20 cellular contexts compared by ENCODE assay signal in the genomic region with DNA sequence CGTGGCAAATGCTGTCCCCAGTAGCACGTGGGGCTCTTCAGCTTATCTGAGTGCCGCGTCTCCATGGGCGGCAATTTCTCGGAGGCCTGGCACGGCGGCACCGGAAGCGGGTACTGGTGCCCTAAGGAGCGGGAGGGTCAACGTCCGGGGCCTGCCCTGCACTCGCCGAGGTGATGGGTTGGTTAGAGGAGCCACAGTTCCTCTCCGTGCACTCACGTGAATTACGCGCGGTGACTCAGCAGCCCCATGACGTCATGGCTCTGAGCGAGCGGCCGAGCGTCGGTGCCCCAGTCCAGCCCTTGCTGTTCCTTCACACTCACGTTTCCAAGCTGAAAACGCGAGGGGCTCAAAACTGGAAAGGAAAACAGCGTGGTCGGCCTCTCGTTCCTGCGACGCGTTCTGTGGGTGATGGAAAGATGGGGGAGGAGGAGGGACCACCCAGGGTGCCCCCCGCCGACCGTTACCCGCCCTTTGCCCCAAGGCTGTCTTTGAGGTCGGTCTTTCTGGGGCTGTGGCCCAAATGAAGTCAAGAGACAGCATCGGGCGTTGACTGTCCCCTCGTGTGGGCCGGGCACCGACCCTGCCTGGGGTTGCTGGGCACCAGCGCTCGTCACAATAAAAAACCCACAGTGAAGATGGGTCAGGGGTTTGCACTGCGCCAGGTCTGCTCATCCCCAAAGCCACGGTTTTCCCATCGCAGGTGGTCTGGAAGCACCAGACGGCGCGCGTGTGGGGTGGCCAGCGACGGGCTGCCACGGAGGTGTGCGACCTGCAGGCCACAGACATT.
DNase-seq lines count a peak whose midpoint lies in the region; ATAC-seq, FAIRE-seq and TF ChIP-seq lines count a peak whose summit lies in the region.
"Had no signal": no experiment of that assay in that cellular context is flagged by ENCODE, and none has a peak within 500 bp of the region (broad histone marks: within the 10 kb centered on the region; RNA-seq: fewer than 3 reads in every experiment).

No MANE protein-coding gene starts in this region.

- DNase-seq in COLO829 (ENCODE audit: low spot score), result peak; percentile 11
- DNase-seq in K562 (ENCODE audit: extremely low read depth in 1 of 4, low spot score in 3 of 4), result peak in 3 of 4 experiments; percentile 11 to 46 (median 41)
- DNase-seq in lower lobe of right lung, result peak; percentile 82
- DNase-seq in spleen, result peak; percentile 89
- DNase-seq in islet precursor cell, result no peak
- DNase-seq in effector memory CD4-positive, alpha-beta T cell, result no peak
- DNase-seq in NCI-H345 (lab: John Stamatoyannopoulos, UW), result no peak
- DNase-seq: activated CD4-positive, alpha-beta T cell treated with anti-CD3 and anti-CD28 coated beads for 4 hours; activated CD8-positive, alpha-beta memory T cell treated with anti-CD3 and anti-CD28 coated beads, Interleukin-2, amount 10 ng/mL, durations not matched to agents 7 days and 5 days; CD8-positive, alpha-beta T cell; dorsolateral prefrontal cortex; EL; NCI-H2081 treated with DMSO at 0.1 percent for 48 hours; NCI-H510A treated with DMSO at 0.1 percent for 48 hours; stimulated activated CD4-positive, alpha-beta T cell treated with anti-CD3 and anti-CD28 coated beads, Interleukin-4, amount 100 ng/mL, for 1 hour had no signal

- no peak overlapping the region for H3K9ac ChIP-seq in K562 (ENCODE audit: insufficient read depth in 1 of 2, low read depth in 2 of 2, low read length in 2 of 2)
- H3K9ac ChIP-seq: KMS-11 had no signal

- H3K4me3 ChIP-seq in K562 (no peak overlapping the region), lower lobe of right lung (no peak overlapping the region), spleen (peak overlapping the region in 1 of 8 donors; percentile 55)
- H3K4me3 ChIP-seq in effector memory CD4-positive, alpha-beta T cell (ENCODE audit: insufficient read depth, low read depth, low read length, poor library complexity, severe bottlenecking), result no peak overlapping the region
- H3K4me3 ChIP-seq: dorsolateral prefrontal cortex had no signal

- H3K4me1 ChIP-seq in K562 (replicated peaks in 1 of 2; ENCODE audit: control insufficient read depth in 2 of 2, insufficient read depth in 2 of 2, low read length in 2 of 2) (peaks cover 0 to 36% of the 10 kb centered on the region in 2 experiments; a peak in 3 of 5 replicates), lower lobe of right lung (peaks cover 15% of the 10 kb centered on the region), spleen (peaks cover 0 to 53% (median 13%) of the 10 kb centered on the region in 6 donors)
- H3K4me1 ChIP-seq in effector memory CD4-positive, alpha-beta T cell (ENCODE audit: control insufficient read depth, insufficient read depth, low read length, poor library complexity, severe bottlenecking), result no peaks in the 10 kb centered on the region

- H3K27ac ChIP-seq in K562 (ENCODE audit: extremely low read depth, low read depth, low read length) (no peak overlapping the region), lower lobe of right lung (peak overlapping the region; percentile 73), spleen (peak overlapping the region in 7 of 8 donors; percentile 69 to 93 (median 79))
- H3K27ac ChIP-seq in effector memory CD4-positive, alpha-beta T cell (ENCODE audit: insufficient read depth, low read length, poor library complexity, severe bottlenecking), result no peak overlapping the region
- H3K27ac ChIP-seq: dorsolateral prefrontal cortex, KMS-11 had no signal

- intact Hi-C loops in K562 (cut with micrococcal nuclease) (no loop called here), lower lobe of right lung (cut with DNase I) (no loop called here), spleen (cut with DNase I; ENCODE audit: low total_unique reads) (no loop called here)

- TF ChIP-seq CTCF in K562 (IDR thresholded peaks at IDR 0.05 in 2 of 3, conservative IDR thresholded peaks at IDR 0.05 in 1 of 3; ENCODE audit: insufficient read depth in 2 of 3, low read depth in 1 of 3, low read length in 3 of 3), result no peak
- TF ChIP-seq CTCF in lower lobe of right lung (IDR thresholded peaks at IDR 0.05), result no peak
- TF ChIP-seq CTCF in spleen (IDR thresholded peaks at IDR 0.05 in 8 of 11, conservative IDR thresholded peaks at IDR 0.05 in 3 of 11), result no peak

- no peaks in the 10 kb centered on the region for H4K20me1 ChIP-seq in K562 (replicated peaks; ENCODE audit: control insufficient read depth, insufficient read depth, low read length)

- CTCF ChIA-PET in K562 (lab: Yijun Ruan, JAX; ENCODE audit: low intra/inter-chr PET ratio), result no interaction called here

- H3K4me2 ChIP-seq in K562 (ENCODE audit: insufficient read depth, low read length), result no peak overlapping the region
- H3K4me2 ChIP-seq: KMS-11 had no signal

- H3K27me3 ChIP-seq in K562 (ENCODE audit: control insufficient read depth in 2 of 2, insufficient read depth in 2 of 2, low read length in 2 of 2) (peaks cover 0 to 34% of the 10 kb centered on the region in 2 experiments; a peak in 2 of 5 replicates), lower lobe of right lung (ENCODE audit: low read depth) (no peaks in the 10 kb centered on the region), spleen (replicated peaks in 1 of 7) (peaks cover 0 to 20% (median 0%) of the 10 kb centered on the region in 7 donors)
- no peaks in the 10 kb centered on the region for H3K27me3 ChIP-seq in effector memory CD4-positive, alpha-beta T cell (replicated peaks; ENCODE audit: control insufficient read depth, insufficient read depth, low read length, poor library complexity, severe bottlenecking)
- H3K27me3 ChIP-seq: dorsolateral prefrontal cortex had no signal

- WGBS in K562 (ENCODE audit: insufficient coverage, low coverage, missing lambda C conversion rate), result 20% methylated on average over 21 of the region's 58 CpGs
- 71 to 91% (median 86%) methylated on average over 50 to 58 of the region's 58 CpGs for WGBS in spleen, 5 donors

- ATAC-seq in K562 (peak; percentile 65), lower lobe of right lung (peak in 1 of 2 donors; percentile 32), GM19023 (IDR thresholded peaks at IDR 0.05; ENCODE audit: unreplicated experiment) (no peak)
- ATAC-seq: activated CD8-positive, alpha-beta memory T cell treated with anti-CD3 and anti-CD28 coated beads, Interleukin-2, amount 10 ng/mL, durations not matched to agents 7 days and 5 days; CD8-positive, alpha-beta T cell had no signal

- no peak for FAIRE-seq in K562 (lab: Jason Lieb, UNC)
- FAIRE-seq: bronchial epithelial cell, frontal cortex, TTC549 had no signal

- no peaks in the 10 kb centered on the region for H3K36me3 ChIP-seq in K562 (ENCODE audit: control insufficient read depth, insufficient read depth, low read length)
- H3K36me3 ChIP-seq in lower lobe of right lung, result no peaks in the 10 kb centered on the region
- no peaks in the 10 kb centered on the region for H3K36me3 ChIP-seq in spleen
- H3K36me3 ChIP-seq in effector memory CD4-positive, alpha-beta T cell (ENCODE audit: control insufficient read depth, insufficient read depth, low read length), result no peaks in the 10 kb centered on the region

- H2AFZ ChIP-seq in K562 (ENCODE audit: low read depth, low read length), result no peak overlapping the region

- no TSS peak for BruUV-seq in K562 (replicated peaks; lab: Mats Ljungman, UMichigan)

- no peak for TF ChIP-seq EP300 in K562 (IDR thresholded peaks at IDR 0.05; ENCODE audit: low read length)

- H3K9me1 ChIP-seq in K562 (ENCODE audit: control insufficient read depth, insufficient read depth, low read length), result no peaks in the 10 kb centered on the region

- TF ChIP-seq POLR2A in K562 (conservative IDR thresholded peaks at IDR 0.05) (no peak), spleen (IDR thresholded peaks at IDR 0.05) (no peak)

- TF ChIP-seq RAD21 in K562 (CRISPR knock-in tag; conservative IDR thresholded peaks at IDR 0.05 in 1 of 2, IDR thresholded peaks at IDR 0.05 in 1 of 2), result no peak

- in situ Hi-C loops in K562 (cut with MboI), result no loop called here

- POLR2A ChIA-PET in K562 (lab: Yijun Ruan, JAX), result interaction anchor here (0.7 kb wide), 1 partner anchor 9 kb away, joined by 4 read pairs; no protein-coding TSS in a partner anchor

- H3K9me3 ChIP-seq in K562 (replicated peaks; ENCODE audit: control insufficient read depth, insufficient read depth, low read depth, low read length), result no peaks in the 10 kb centered on the region
- no peaks in the 10 kb centered on the region for H3K9me3 ChIP-seq in lower lobe of right lung
- H3K9me3 ChIP-seq in spleen, result no peaks in the 10 kb centered on the region
- H3K9me3 ChIP-seq in effector memory CD4-positive, alpha-beta T cell (ENCODE audit: control insufficient read depth, low read length), result no peaks in the 10 kb centered on the region

- H3K79me2 ChIP-seq in K562 (ENCODE audit: control insufficient read depth, insufficient read depth, low read length), result no peaks in the 10 kb centered on the region

Comparison
In these comparisons a context has a peak if more than half of its experiments do, and no peak if none do; other contexts are left out.
1. DNase-seq: peak in COLO829 (single experiment), K562 (3 of 4), lower lobe of right lung (single experiment) and spleen (single experiment); none in islet precursor cell (single experiment), effector memory CD4-positive, alpha-beta T cell (0 of 3) and NCI-H345 (single experiment).
2. H3K27ac ChIP-seq: peak in lower lobe of right lung (single experiment) and spleen (7 of 8); none in K562 (single experiment) and effector memory CD4-positive, alpha-beta T cell (single experiment).